In genomic region chr1:160905617-160905989, GRCh38 we compare ENCODE assay signal across 1 cellular context.
TF ChIP-seq lines count a peak whose summit lies in the region.

No MANE protein-coding gene starts in this region.

TF ChIP-seq in endothelial cell of umbilical vein, 7 proteins besides CTCF, POLR2A, EP300 and RAD21:
- TF ChIP-seq JUN (IDR thresholded peaks at IDR 0.05; ENCODE audit: borderline replicate concordance, insufficient read depth, insufficient read length, low read depth) = no peak
- TF ChIP-seq FOS (IDR thresholded peaks at IDR 0.05; ENCODE audit: borderline replicate concordance, insufficient read depth, low read length) = no peak
- no peak for TF ChIP-seq MAX (IDR thresholded peaks at IDR 0.05; ENCODE audit: insufficient read depth, insufficient read length)
- no peak for TF ChIP-seq POLR2AphosphoS5 (IDR thresholded peaks at IDR 0.05; ENCODE audit: insufficient read depth, low read depth, low read length)
- no peak for TF ChIP-seq MYC (IDR thresholded peaks at IDR 0.05; ENCODE audit: low read depth, low read length)
- TF ChIP-seq GATA2 (IDR thresholded peaks at IDR 0.05; ENCODE audit: insufficient read depth, insufficient read length, low read depth, low read length) = no peak
- no peak for TF ChIP-seq EZH2 (IDR thresholded peaks at IDR 0.05; ENCODE audit: borderline replicate concordance, low read depth, low read length, severe bottlenecking)
